Comparison of ENCODE assay signal across 14 cellular contexts in genomic region chr20:49691818-49692568, GRCh38. TPM values are rescaled to one million over a fixed set of nuclear protein-coding genes. Genes with fewer than 3 reads are reported as not detected.
A peak's percentile ranks its signal among the peaks of the same experiment; 100 is the strongest.
DNase-seq lines count a peak whose midpoint lies in the region; ATAC-seq, FAIRE-seq and TF ChIP-seq lines count a peak whose summit lies in the region.
"Had no signal": no experiment of that assay in that cellular context is flagged by ENCODE, and none has a peak within 500 bp of the region (broad histone marks: within the 10 kb centered on the region; RNA-seq: fewer than 3 reads in every experiment).

No MANE protein-coding gene starts in this region.

- H3K36me3 ChIP-seq in A673 (ENCODE audit: insufficient read depth, low read length, poor library complexity, severe bottlenecking) (no peaks in the 10 kb centered on the region), Karpas-422 (ENCODE audit: insufficient read depth, low read length) (no peaks in the 10 kb centered on the region), K562 (ENCODE audit: control insufficient read depth, insufficient read depth, low read length) (peaks cover 5% of the 10 kb centered on the region; the same call in 1 of the 3 replicates), mucosa of rectum (ENCODE audit: control insufficient read depth in 2 of 2, insufficient read depth in 2 of 2, low read length in 2 of 2) (no peaks in the 10 kb centered on the region)

- H3K9me3 ChIP-seq in A673 (ENCODE audit: low read depth, low read length, poor library complexity, severe bottlenecking) (no peaks in the 10 kb centered on the region), Karpas-422 (ENCODE audit: low read length) (no peaks in the 10 kb centered on the region), K562 (replicated peaks; ENCODE audit: control insufficient read depth, insufficient read depth, low read depth, low read length) (no peaks in the 10 kb centered on the region), mucosa of rectum (ENCODE audit: control insufficient read depth in 2 of 2, low read length in 2 of 2) (no peaks in the 10 kb centered on the region)

- DNase-seq in A673 (ENCODE audit: low spot score) = no peak
- DNase-seq in Karpas-422 = peak; percentile 33
- no peak for DNase-seq in K562 (ENCODE audit: extremely low read depth in 1 of 4, low spot score in 3 of 4)
- DNase-seq in sciatic nerve (ENCODE audit: low spot score) = no peak
- no peak for DNase-seq in amygdala (lab: John Stamatoyannopoulos, UW)
- no peak for DNase-seq in NK-92 (lab: John Stamatoyannopoulos, UW; ENCODE audit: unreplicated experiment)
- DNase-seq in occipital lobe (lab: John Stamatoyannopoulos, UW) = no peak
- DNase-seq: activated CD8-positive, alpha-beta T cell treated with anti-CD3 and anti-CD28 coated beads for 36 hours; aorta; GM23248; left cardiac atrium; naive thymus-derived CD4-positive, alpha-beta T cell had no signal

- 78% methylated on average over 3 of the region's 5 CpGs for WGBS in K562 (ENCODE audit: insufficient coverage, low coverage, missing lambda C conversion rate)

- in situ Hi-C loops in K562 (cut with MboI) = no loop called here

- H3K4me1 ChIP-seq in A673 (ENCODE audit: insufficient read depth, low read length, poor library complexity, severe bottlenecking) (peaks cover 63% of the 10 kb centered on the region), Karpas-422 (ENCODE audit: low read length) (peaks cover 18% of the 10 kb centered on the region), K562 (replicated peaks in 1 of 2; ENCODE audit: control insufficient read depth in 2 of 2, insufficient read depth in 2 of 2, low read length in 2 of 2) (peaks cover 8 to 37% of the 10 kb centered on the region in 2 experiments), mucosa of rectum (ENCODE audit: control insufficient read depth in 2 of 2, insufficient read depth in 2 of 2, low read length in 2 of 2) (peaks cover 20 to 32% of the 10 kb centered on the region in 2 donors)

- TF ChIP-seq EP300 in K562 (IDR thresholded peaks at IDR 0.05; ENCODE audit: low read length) = no peak

- no peak for TF ChIP-seq POLR2A in K562 (conservative IDR thresholded peaks at IDR 0.05)

- FAIRE-seq in K562 (lab: Jason Lieb, UNC) = no peak
- FAIRE-seq: urothelium cell line had no signal

- H3K4me2 ChIP-seq in Karpas-422 (ENCODE audit: low read depth, low read length, poor library complexity, severe bottlenecking) (no peak overlapping the region), K562 (ENCODE audit: insufficient read depth, low read length) (no peak overlapping the region)

- no peaks in the 10 kb centered on the region for H3K27me3 ChIP-seq in A673 (replicated peaks; ENCODE audit: insufficient read depth, low read depth, low read length, poor library complexity)
- H3K27me3 ChIP-seq in Karpas-422 (ENCODE audit: low read length) = no peaks in the 10 kb centered on the region
- no peaks in the 10 kb centered on the region for H3K27me3 ChIP-seq in K562 (ENCODE audit: control insufficient read depth in 2 of 2, insufficient read depth in 2 of 2, low read length in 2 of 2)
- no peaks in the 10 kb centered on the region for H3K27me3 ChIP-seq in mucosa of rectum (ENCODE audit: control insufficient read depth in 2 of 2, insufficient read depth in 2 of 2, low read length in 2 of 2)

- H3K9me1 ChIP-seq in K562 (ENCODE audit: control insufficient read depth, insufficient read depth, low read length) = no peaks in the 10 kb centered on the region

- CTCF ChIA-PET in A673 (lab: Charles Lee) = no interaction called here
- CTCF ChIA-PET in K562 (lab: Yijun Ruan, JAX; ENCODE audit: low intra/inter-chr PET ratio) = no interaction called here

- TF ChIP-seq CTCF in A673 (conservative IDR thresholded peaks at IDR 0.05; ENCODE audit: low read depth, low read length) (no peak), K562 (IDR thresholded peaks at IDR 0.05 in 2 of 3, conservative IDR thresholded peaks at IDR 0.05 in 1 of 3; ENCODE audit: insufficient read depth in 2 of 3, low read depth in 1 of 3, low read length in 3 of 3) (no peak)

- no peak overlapping the region for H2AFZ ChIP-seq in Karpas-422 (ENCODE audit: low read length)
- no peak overlapping the region for H2AFZ ChIP-seq in K562 (ENCODE audit: low read depth, low read length)
- H2AFZ ChIP-seq: GM23248 had no signal

- H3K4me3 ChIP-seq in A673 (ENCODE audit: low read depth, low read length, poor library complexity, severe bottlenecking) (no peak overlapping the region), Karpas-422 (ENCODE audit: low read length) (no peak overlapping the region), K562 (no peak overlapping the region), mucosa of rectum (ENCODE audit: low read length in 2 of 2) (no peak overlapping the region)
- H3K4me3 ChIP-seq: GM23248 had no signal

- no TSS peak for BruUV-seq in A673 (replicated peaks; lab: Mats Ljungman, UMichigan)
- no TSS peak for BruUV-seq in K562 (replicated peaks; lab: Mats Ljungman, UMichigan)

- H4K20me1 ChIP-seq in Karpas-422 (ENCODE audit: insufficient read depth, low read depth, low read length) (peaks cover 40% of the 10 kb centered on the region), K562 (replicated peaks; ENCODE audit: control insufficient read depth, insufficient read depth, low read length) (peaks cover 6% of the 10 kb centered on the region; the same call in 1 of the 2 replicates)

- H3K79me2 ChIP-seq in Karpas-422 (ENCODE audit: low read length) (no peaks in the 10 kb centered on the region), K562 (ENCODE audit: control insufficient read depth, insufficient read depth, low read length) (peaks cover 100% of the 10 kb centered on the region)

- TF ChIP-seq RAD21 in K562 (CRISPR knock-in tag; conservative IDR thresholded peaks at IDR 0.05 in 1 of 2, IDR thresholded peaks at IDR 0.05 in 1 of 2) = no peak

- H3K9me2 ChIP-seq in Karpas-422 (replicated peaks; ENCODE audit: insufficient read depth, low read length) = no peaks in the 10 kb centered on the region

- H3K9ac ChIP-seq in Karpas-422 (ENCODE audit: low read length) = no peak overlapping the region
- no peak overlapping the region for H3K9ac ChIP-seq in K562 (ENCODE audit: insufficient read depth in 1 of 2, low read depth in 2 of 2, low read length in 2 of 2)
- peak overlapping the region in 1 of 2 donors; percentile 43 for H3K9ac ChIP-seq in mucosa of rectum (ENCODE audit: low read depth in 1 of 2, low read length in 2 of 2)
- H3K9ac ChIP-seq: GM23248 had no signal

- POLR2A ChIA-PET in A673 (lab: Charles Lee; ENCODE audit: low non-redundant PET) = interaction anchor here (1.2 kb wide), 1 partner anchor 9 kb away, joined by 3 read pairs; no protein-coding TSS in a partner anchor
- POLR2A ChIA-PET in K562 (lab: Yijun Ruan, JAX) = interaction anchor here (1.4 to 2.5 kb wide), 3 partner anchors 11 to 63 kb away, joined by 3 to 13 read pairs (median 5); no protein-coding TSS in a partner anchor

- H3K27ac ChIP-seq in A673 (ENCODE audit: low read depth, low read length, poor library complexity, severe bottlenecking) = peak overlapping the region; percentile 60
- no peak overlapping the region for H3K27ac ChIP-seq in Karpas-422 (ENCODE audit: low read length)
- H3K27ac ChIP-seq in K562 (ENCODE audit: extremely low read depth, low read depth, low read length) = no peak overlapping the region; the same call in 2 of the 3 replicates
- H3K27ac ChIP-seq in mucosa of rectum (ENCODE audit: low read depth in 2 of 2, low read length in 2 of 2) = peak overlapping the region; percentile 10 to 37
- H3K27ac ChIP-seq: GM23248 had no signal

- intact Hi-C loops in A673 (cut with micrococcal nuclease; ENCODE audit: unreplicated experiment) (no loop called here), K562 (cut with micrococcal nuclease) (no loop called here), sciatic nerve (cut with DNase I) (no loop called here)

- ATAC-seq in K562 = no peak
- ATAC-seq in sciatic nerve = no peak
- ATAC-seq: activated CD8-positive, alpha-beta T cell treated with anti-CD3 and anti-CD28 coated beads for 36 hours; naive thymus-derived CD4-positive, alpha-beta T cell had no signal

TF ChIP-seq in K562, 482 proteins besides CTCF, POLR2A, EP300 and RAD21:
- 0 out of 2 replicates have a peak, but pooled peaks have one; percentile 6 for TF ChIP-seq SOX6 (IDR thresholded peaks at IDR 0.05)
- TF ChIP-seq, protein P1, sequence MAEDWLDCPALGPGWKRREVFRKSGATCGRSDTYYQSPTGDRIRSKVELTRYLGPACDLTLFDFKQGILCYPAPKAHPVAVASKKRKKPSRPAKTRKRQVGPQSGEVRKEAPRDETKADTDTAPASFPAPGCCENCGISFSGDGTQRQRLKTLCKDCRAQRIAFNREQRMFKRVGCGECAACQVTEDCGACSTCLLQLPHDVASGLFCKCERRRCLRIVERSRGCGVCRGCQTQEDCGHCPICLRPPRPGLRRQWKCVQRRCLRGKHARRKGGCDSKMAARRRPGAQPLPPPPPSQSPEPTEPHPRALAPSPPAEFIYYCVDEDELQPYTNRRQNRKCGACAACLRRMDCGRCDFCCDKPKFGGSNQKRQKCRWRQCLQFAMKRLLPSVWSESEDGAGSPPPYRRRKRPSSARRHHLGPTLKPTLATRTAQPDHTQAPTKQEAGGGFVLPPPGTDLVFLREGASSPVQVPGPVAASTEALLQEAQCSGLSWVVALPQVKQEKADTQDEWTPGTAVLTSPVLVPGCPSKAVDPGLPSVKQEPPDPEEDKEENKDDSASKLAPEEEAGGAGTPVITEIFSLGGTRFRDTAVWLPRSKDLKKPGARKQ (CRISPR knock-in tag; IDR thresholded peaks at IDR 0.05) = no peak

RNA-seq across cellular contexts. Expression of gene B4GALT5, which starts 21.7 kb away (rescaled TPM):
- total RNA-seq in A673 (2021) (60.7 and 78.0 TPM in 2 replicates), K562 (2014; rRNA removed) (8.5 and 9.6 TPM in 2 replicates), K562 (2014; rRNA removed; fragmentation: Illumina TruSeq; extraction: Trizol) (23.4 and 24.2 TPM in 2 replicates), K562 (2015; rRNA removed; fragmentation: Illumina TruSeq; extraction: Trizol) (24.1 and 25.4 TPM in 2 replicates), K562 (2021) (23.7 and 25.7 TPM in 2 replicates), sciatic nerve (36.0 TPM), occipital lobe (59.3 TPM)
- 2.6 and 3.7 TPM in 2 replicates for total RNA-seq in Karpas-422 (2014; rRNA removed; shearing (Covaris generic); ENCODE audit: low replicate concordance)
- 25.2 and 26.6 TPM in 2 replicates for total RNA-seq in K562 (2011; cell fraction: chromatin; rRNA removed; ENCODE audit: low replicate concordance)
- 24.6 and 27.5 TPM in 2 replicates for total RNA-seq in K562 (2011; cell fraction: nucleolus; rRNA removed)
- total RNA-seq in K562 (2011; cell fraction: nucleoplasm; rRNA removed) = 39.2 and 61.3 TPM in 2 replicates
- polyA plus RNA-seq in K562 (2011; rRNA removed) (22.2 and 32.4 TPM in 2 replicates), K562 (2014; fragmentation: Illumina TruSeq; extraction: Trizol) (30.9 and 32.6 TPM in 2 replicates), K562 (2014; fragmentation: Nextera tagmentation; extraction: Ambion mirVana) (10 to 100 TPM; 12.2 to 17.5 TPM), K562 (2014; rRNA removed) (16.4 and 20.0 TPM in 2 replicates)
- 23.3 and 23.6 TPM in 2 replicates for polyA plus RNA-seq in K562 (2011; cell fraction: cytosol; rRNA removed)
- 12.0 and 14.7 TPM in 2 replicates for polyA plus RNA-seq in K562 (2011; cell fraction: nucleus; rRNA removed)
- polyA plus RNA-seq in K562 (2012) = 10.9 and 18.2 TPM in 2 replicates
- 31.7 and 44.1 TPM in 2 replicates for polyA minus RNA-seq in K562 (2011; rRNA and poly(A)+ RNA removed)
- 17.4 and 24.1 TPM in 2 replicates for polyA minus RNA-seq in K562 (2011; cell fraction: cytosol; rRNA and poly(A)+ RNA removed)
- 5.0 and 6.2 TPM in 2 replicates for polyA minus RNA-seq in K562 (2011; cell fraction: nucleus; rRNA and poly(A)+ RNA removed)

Comparison
In these comparisons a context has a peak if more than half of its experiments do, and no peak if none do; other contexts are left out.
1. H3K27ac ChIP-seq: peak in A673 (single experiment) and mucosa of rectum (2 of 2); none in Karpas-422 (single experiment) and K562 (single experiment).